11 cellular contexts compared by ENCODE assay signal in genomic region chr7:68063171-68063570, GRCh38.
DNase-seq lines count a peak whose midpoint lies in the region; ATAC-seq, FAIRE-seq and TF ChIP-seq lines count a peak whose summit lies in the region.
"Had no signal": no experiment of that assay in that cellular context is flagged by ENCODE, and none has a peak within 500 bp of the region (broad histone marks: within the 10 kb centered on the region; RNA-seq: fewer than 3 reads in every experiment).

No MANE protein-coding gene starts in this region.

- 79 to 87% (median 82%) methylated on average over 6 of the region's 6 CpGs for WGBS in adrenal gland, 4 donors
- 17% methylated on average over 6 of the region's 6 CpGs for WGBS in HepG2 (ENCODE audit: low lambda C conversion rate)

- H3K27me3 ChIP-seq in HL-60 (ENCODE audit: insufficient read depth, poor library complexity, severe bottlenecking) (no peaks in the 10 kb centered on the region), adrenal gland (no peaks in the 10 kb centered on the region), HepG2 (ENCODE audit: control insufficient read depth in 1 of 2, insufficient read depth in 2 of 2, low read length in 2 of 2) (no peaks in the 10 kb centered on the region)

- H3K4me1 ChIP-seq in adrenal gland (replicated peaks in 1 of 2), result no peaks in the 10 kb centered on the region
- no peaks in the 10 kb centered on the region for H3K4me1 ChIP-seq in HepG2 (ENCODE audit: insufficient read depth, low read length)

- H4K20me1 ChIP-seq in HepG2 (ENCODE audit: insufficient read depth, low read length), result no peaks in the 10 kb centered on the region

- TF ChIP-seq POLR2A in adrenal gland (IDR thresholded peaks at IDR 0.05) (no peak), HepG2 (IDR thresholded peaks at IDR 0.05; ENCODE audit: insufficient read depth in 1 of 2, low read depth in 2 of 2, low read length in 2 of 2) (no peak)

- no peak overlapping the region for H3K4me3 ChIP-seq in HL-60 (replicated peaks; ENCODE audit: insufficient read depth, low read length)
- no peak overlapping the region for H3K4me3 ChIP-seq in adrenal gland
- H3K4me3 ChIP-seq in HepG2 (replicated peaks in 1 of 3; ENCODE audit: insufficient read depth in 1 of 3, low read depth in 2 of 3, low read length in 3 of 3), result no peak overlapping the region

- H3K36me3 ChIP-seq in adrenal gland (replicated peaks in 1 of 2), result no peaks in the 10 kb centered on the region
- no peaks in the 10 kb centered on the region for H3K36me3 ChIP-seq in HepG2 (replicated peaks in 1 of 2; ENCODE audit: control insufficient read depth in 1 of 2, insufficient read depth in 2 of 2, low read length in 2 of 2)

- TF ChIP-seq CTCF in HL-60 (IDR thresholded peaks at IDR 0.05; ENCODE audit: insufficient read depth, low read length) (peak; percentile 1), adrenal gland (IDR thresholded peaks at IDR 0.05) (peak in 4 of 6 experiments; percentile 27 to 35 (median 32)), HepG2 (CRISPR knock-in tag; IDR thresholded peaks at IDR 0.05) (peak; percentile 62)

- no peak overlapping the region for H3K4me2 ChIP-seq in HepG2 (ENCODE audit: low read depth, low read length)

- no peak for TF ChIP-seq EP300 in HepG2 (IDR thresholded peaks at IDR 0.05; ENCODE audit: low read depth in 2 of 2, low read length in 2 of 2)
- TF ChIP-seq EP300 in HepG2 (CRISPR knock-in tag; IDR thresholded peaks at IDR 0.05; ENCODE audit: borderline replicate concordance), result no peak

- H3K9ac ChIP-seq in HepG2 (ENCODE audit: insufficient read depth, low read depth, low read length), result no peak overlapping the region

- no TSS peak for BruUV-seq in HepG2 (replicated peaks; lab: Mats Ljungman, UMichigan)

- intact Hi-C loops in adrenal gland (cut with DNase I), result no loop called here
- intact Hi-C loops in HepG2 (cut with micrococcal nuclease; ENCODE audit: unreplicated experiment), result no loop called here
- intact Hi-C loops in left colon (cut with DNase I, micrococcal nuclease), result no loop called here

- H3K27ac ChIP-seq in HL-60 (replicated peaks), result no peak overlapping the region
- H3K27ac ChIP-seq in adrenal gland, result no peak overlapping the region
- H3K27ac ChIP-seq in HepG2 (ENCODE audit: extremely low read length, insufficient read depth, low read length), result no peak overlapping the region

- peak; percentile 62 for ATAC-seq in HepG2
- no peak for ATAC-seq in GM21528 (IDR thresholded peaks at IDR 0.05; ENCODE audit: low FRiP score, unreplicated experiment)
- no peak for ATAC-seq in left colon
- ATAC-seq: stimulated activated naive CD8-positive, alpha-beta T cell treated with anti-CD3 and anti-CD28 coated beads, Interleukin-15, amount 100 ng/mL, for 72 hours had no signal

- no peak overlapping the region for H2AFZ ChIP-seq in HepG2 (ENCODE audit: low read length)

- CTCF ChIA-PET in HepG2 (lab: Yijun Ruan, JAX; ENCODE audit: low intra/inter-chr PET ratio, low total read pairs), result no interaction called here

- H3K79me2 ChIP-seq in HepG2 (ENCODE audit: insufficient read depth, low read length), result no peaks in the 10 kb centered on the region

- H3K9me3 ChIP-seq in adrenal gland (replicated peaks in 1 of 3) (no peaks in the 10 kb centered on the region), HepG2 (ENCODE audit: low read length) (no peaks in the 10 kb centered on the region)

- DNase-seq in D341Med (ENCODE audit: low spot score) (peak; percentile 60), HL-60 (ENCODE audit: low read depth in 1 of 2, low spot score in 1 of 2) (no peak), adrenal gland (peak in 1 of 7 donors; percentile 2), HepG2 (ENCODE audit: low spot score) (no peak), cortex of kidney (lab: John Stamatoyannopoulos, UW) (no peak), left colon (no peak)
- DNase-seq in stimulated activated CD4-positive, alpha-beta T cell treated with anti-CD3 and anti-CD28 coated beads, Interleukin-4, amount 100 ng/mL, for 4 hours, result no peak
- DNase-seq: activated CD8-positive, alpha-beta memory T cell treated with anti-CD3 and anti-CD28 coated beads, Interleukin-2, amount 50 U/mL, for 4 hours; DMS153; stimulated activated naive CD8-positive, alpha-beta T cell treated with anti-CD3 and anti-CD28 coated beads, Interleukin-15, amount 100 ng/mL, for 72 hours had no signal

- in situ Hi-C loops in HepG2 (cut with HindIII; ENCODE audit: extremely low pct_ligation_motif_present, low pct_unique_long_range_greater_than_20kb), result no loop called here

- no peak for TF ChIP-seq RAD21 in HepG2 (CRISPR knock-in tag; IDR thresholded peaks at IDR 0.05)

- POLR2A ChIA-PET in HepG2 (lab: Yijun Ruan, JAX), result no interaction called here

- no peak for FAIRE-seq in HepG2 (lab: Jason Lieb, UNC)

TF ChIP-seq in HepG2, 621 proteins besides CTCF, POLR2A, EP300 and RAD21:
- TF ChIP-seq STAG1 (CRISPR knock-in tag; IDR thresholded peaks at IDR 0.05), result peak; percentile 45
- TF ChIP-seq SMC3 (IDR thresholded peaks at IDR 0.05; ENCODE audit: low read length), result peak; percentile 37; the same call in 1 of the 2 replicates
- TF ChIP-seq, protein P1, sequence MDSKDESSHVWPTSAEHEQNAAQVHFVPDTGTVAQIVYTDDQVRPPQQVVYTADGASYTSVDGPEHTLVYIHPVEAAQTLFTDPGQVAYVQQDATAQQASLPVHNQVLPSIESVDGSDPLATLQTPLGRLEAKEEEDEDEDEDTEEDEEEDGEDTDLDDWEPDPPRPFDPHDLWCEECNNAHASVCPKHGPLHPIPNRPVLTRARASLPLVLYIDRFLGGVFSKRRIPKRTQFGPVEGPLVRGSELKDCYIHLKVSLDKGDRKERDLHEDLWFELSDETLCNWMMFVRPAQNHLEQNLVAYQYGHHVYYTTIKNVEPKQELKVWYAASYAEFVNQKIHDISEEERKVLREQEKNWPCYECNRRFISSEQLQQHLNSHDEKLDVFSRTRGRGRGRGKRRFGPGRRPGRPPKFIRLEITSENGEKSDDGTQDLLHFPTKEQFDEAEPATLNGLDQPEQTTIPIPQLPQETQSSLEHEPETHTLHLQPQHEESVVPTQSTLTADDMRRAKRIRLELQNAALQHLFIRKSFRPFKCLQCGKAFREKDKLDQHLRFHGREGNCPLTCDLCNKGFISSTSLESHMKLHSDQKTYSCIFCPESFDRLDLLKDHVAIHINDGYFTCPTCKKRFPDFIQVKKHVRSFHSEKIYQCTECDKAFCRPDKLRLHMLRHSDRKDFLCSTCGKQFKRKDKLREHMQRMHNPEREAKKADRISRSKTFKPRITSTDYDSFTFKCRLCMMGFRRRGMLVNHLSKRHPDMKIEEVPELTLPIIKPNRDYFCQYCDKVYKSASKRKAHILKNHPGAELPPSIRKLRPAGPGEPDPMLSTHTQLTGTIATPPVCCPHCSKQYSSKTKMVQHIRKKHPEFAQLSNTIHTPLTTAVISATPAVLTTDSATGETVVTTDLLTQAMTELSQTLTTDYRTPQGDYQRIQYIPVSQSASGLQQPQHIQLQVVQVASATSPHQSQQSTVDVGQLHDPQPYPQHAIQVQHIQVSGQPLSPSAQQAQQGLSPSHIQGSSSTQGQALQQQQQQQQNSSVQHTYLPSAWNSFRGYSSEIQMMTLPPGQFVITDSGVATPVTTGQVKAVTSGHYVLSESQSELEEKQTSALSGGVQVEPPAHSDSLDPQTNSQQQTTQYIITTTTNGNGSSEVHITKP (CRISPR knock-in tag; IDR thresholded peaks at IDR 0.05; ENCODE audit: low read depth), result no peak

Comparison
In these comparisons a context has a peak if more than half of its experiments do, and no peak if none do; other contexts are left out.
1. CTCF ChIP-seq: peak in every context shown above with its lines; median percentile 62 in HepG2; 32 in adrenal gland; 1 in HL-60.